In the genomic region with DNA sequence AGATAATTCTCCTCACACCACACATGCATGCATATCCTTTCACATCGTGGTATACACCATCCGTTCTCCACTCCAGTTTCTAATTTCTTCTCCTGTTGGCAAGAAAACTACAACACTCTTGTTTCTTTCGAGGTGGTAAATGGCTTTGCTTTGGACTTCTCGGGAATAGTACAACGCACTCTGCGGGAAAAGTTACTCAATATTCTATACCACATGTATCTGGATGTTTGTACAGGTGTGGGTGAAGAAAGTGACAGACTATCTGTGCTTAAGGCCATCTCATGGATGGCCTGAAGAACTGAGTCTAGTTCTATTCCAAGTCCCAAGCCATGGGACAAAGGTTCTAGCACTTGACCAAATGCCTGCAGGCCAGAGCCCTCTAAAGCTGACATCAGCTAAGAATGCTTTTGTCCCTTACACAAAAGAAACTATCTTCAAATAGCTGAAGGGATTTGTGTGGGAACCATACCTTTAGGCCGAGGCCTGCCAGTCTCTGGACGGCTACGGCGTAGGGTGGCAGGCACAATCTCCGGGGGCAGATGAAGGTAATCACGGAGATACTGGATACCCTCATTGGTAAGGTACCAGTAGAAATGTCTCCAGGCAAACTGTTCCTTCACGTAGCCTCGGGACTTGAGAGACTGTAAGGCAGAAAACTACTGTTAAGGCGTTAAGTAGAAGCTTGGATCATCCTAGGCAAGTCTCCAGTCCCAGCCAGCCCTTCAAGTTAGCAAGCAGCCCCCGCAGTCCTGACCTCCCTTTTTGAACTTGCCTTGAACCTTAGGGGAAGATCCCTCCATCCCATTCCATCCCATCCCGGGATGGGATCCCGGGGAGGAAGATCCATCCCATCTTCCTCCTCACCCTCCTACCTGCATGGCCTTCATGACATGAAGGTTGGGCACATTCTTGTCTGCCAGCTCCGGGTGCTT, we compare ENCODE assay signal across 10 cellular contexts. TPM values are rescaled to one million over a fixed set of nuclear protein-coding genes. Genes with fewer than 3 reads are reported as not detected.
DNase-seq lines count a peak whose midpoint lies in the region; ATAC-seq and TF ChIP-seq lines count a peak whose summit lies in the region.
"Had no signal": no experiment of that assay in that cellular context is flagged by ENCODE, and none has a peak within 500 bp of the region (broad histone marks: within the 10 kb centered on the region; RNA-seq: fewer than 3 reads in every experiment).

No MANE protein-coding gene starts in this region.

- no peak for DNase-seq in GM06990 (ENCODE audit: extremely low read depth, insufficient read length)
- DNase-seq in RWPE2 (ENCODE audit: low spot score), result no peak
- DNase-seq in esophagus muscularis mucosa (ENCODE audit: extremely low spot score), result no peak
- peak in 1 of 2 donors; percentile 28 for DNase-seq in trophoblast cell
- DNase-seq in SW 1271 (lab: John Stamatoyannopoulos, UW), result no peak
- DNase-seq: activated CD4-positive, CD25-positive, alpha-beta regulatory T cell had no signal

- TF ChIP-seq EP300 in esophagus muscularis mucosa (IDR thresholded peaks at IDR 0.05), result no peak

- H3K27ac ChIP-seq in RWPE2 (ENCODE audit: poor library complexity, severe bottlenecking) (peak overlapping the region; percentile 65), esophagus muscularis mucosa (replicated peaks in 1 of 4) (peak overlapping the region; percentile 79 to 91 (median 88)), trophoblast cell (ENCODE audit: low read depth, low read length) (no peak overlapping the region)

- H2AK5ac ChIP-seq in trophoblast cell (ENCODE audit: low read length), result no peak overlapping the region

- no peak overlapping the region for H3K14ac ChIP-seq in trophoblast cell (ENCODE audit: low read length)

- H2BK5ac ChIP-seq in trophoblast cell (ENCODE audit: low read depth, low read length, poor library complexity), result no peak overlapping the region

- H2BK12ac ChIP-seq in trophoblast cell (ENCODE audit: low read length), result no peak overlapping the region

- TF ChIP-seq CTCF in GM06990 (IDR thresholded peaks at IDR 0.05; ENCODE audit: insufficient read depth, low read length, poor library complexity, severe bottlenecking), result no peak
- TF ChIP-seq CTCF in RWPE2 (IDR thresholded peaks at IDR 0.05; ENCODE audit: poor library complexity, severe bottlenecking), result no peak
- TF ChIP-seq CTCF in esophagus muscularis mucosa (IDR thresholded peaks at IDR 0.05), result no peak

- H3K4me3 ChIP-seq in GM06990 (replicated peaks; ENCODE audit: low read depth, low read length), result peak overlapping the region; percentile 76
- peak overlapping the region; percentile 83 for H3K4me3 ChIP-seq in RWPE2 (ENCODE audit: severe bottlenecking)
- peak overlapping the region; percentile 60 to 86 (median 80) for H3K4me3 ChIP-seq in esophagus muscularis mucosa
- H3K4me3 ChIP-seq in trophoblast cell (ENCODE audit: low read depth, low read length), result peak overlapping the region; percentile 95

- intact Hi-C loops in esophagus muscularis mucosa (cut with DNase I), result loop anchor here (10.0 kb wide), 1 partner anchor 180 kb away; no protein-coding TSS in a partner anchor

- 81% methylated on average over 17 of the region's 19 CpGs for WGBS in esophagus muscularis mucosa
- WGBS in trophoblast cell (ENCODE audit: extremely low coverage, insufficient coverage, insufficient read length), result no CpG with 5 or more reads among the region's 19 CpGs

- peaks cover 9% of the 10 kb centered on the region for H3K79me2 ChIP-seq in trophoblast cell (ENCODE audit: control insufficient read depth, insufficient read depth, low read length, poor library complexity)

- H3K18ac ChIP-seq in trophoblast cell (ENCODE audit: low read length), result no peak overlapping the region

- no peak overlapping the region for H2AFZ ChIP-seq in trophoblast cell (ENCODE audit: insufficient read depth, low read length, poor library complexity)

- H3K27me3 ChIP-seq in GM06990 (replicated peaks; ENCODE audit: control insufficient read depth, insufficient read depth, low read length), result no peaks in the 10 kb centered on the region
- H3K27me3 ChIP-seq in RWPE2 (ENCODE audit: insufficient read depth, poor library complexity, severe bottlenecking), result no peaks in the 10 kb centered on the region
- no peaks in the 10 kb centered on the region for H3K27me3 ChIP-seq in esophagus muscularis mucosa
- no peaks in the 10 kb centered on the region for H3K27me3 ChIP-seq in trophoblast cell (ENCODE audit: insufficient read depth, low read length)

- H4K12ac ChIP-seq in trophoblast cell (ENCODE audit: low read depth, low read length), result no peak overlapping the region

- H3K4ac ChIP-seq in trophoblast cell (ENCODE audit: low read depth, low read length), result no peak overlapping the region

- no peaks in the 10 kb centered on the region for H3K9me3 ChIP-seq in RWPE2 (ENCODE audit: severe bottlenecking)
- no peaks in the 10 kb centered on the region for H3K9me3 ChIP-seq in esophagus muscularis mucosa
- no peaks in the 10 kb centered on the region for H3K9me3 ChIP-seq in trophoblast cell (ENCODE audit: insufficient read depth, low read depth, low read length)

- H3K4me2 ChIP-seq in trophoblast cell (ENCODE audit: low read length), result peak overlapping the region; percentile 90

- H3K9ac ChIP-seq in trophoblast cell (ENCODE audit: low read length), result peak overlapping the region; percentile 37

- peaks cover 7% of the 10 kb centered on the region for H3K79me1 ChIP-seq in trophoblast cell (ENCODE audit: low read length)

- H3K36me3 ChIP-seq in GM06990 (ENCODE audit: control insufficient read depth, insufficient read depth, low read length) (peaks cover 18% of the 10 kb centered on the region), RWPE2 (ENCODE audit: low read depth) (peaks cover 58% of the 10 kb centered on the region), esophagus muscularis mucosa (peaks cover 52 to 55% (median 54%) of the 10 kb centered on the region in 4 donors), trophoblast cell (ENCODE audit: control insufficient read depth in 1 of 2, insufficient read depth in 2 of 2, low read length in 2 of 2) (peaks cover 38 to 51% of the 10 kb centered on the region in 2 experiments)

- ATAC-seq in RWPE2 (ENCODE audit: low read depth) (no peak), HG03521 (IDR thresholded peaks at IDR 0.05; ENCODE audit: unreplicated experiment) (no peak), HG02981 (IDR thresholded peaks at IDR 0.05; ENCODE audit: unreplicated experiment) (no peak), HG02610 (IDR thresholded peaks at IDR 0.05; ENCODE audit: unreplicated experiment) (no peak)

- no peak overlapping the region for H2BK120ac ChIP-seq in trophoblast cell (ENCODE audit: insufficient read depth, low read length, poor library complexity)

- no peak overlapping the region for H3K23ac ChIP-seq in trophoblast cell (ENCODE audit: low read length)

- H4K8ac ChIP-seq in trophoblast cell (ENCODE audit: low read depth, low read length), result no peak overlapping the region

- H4K91ac ChIP-seq in trophoblast cell (ENCODE audit: low read depth, low read length), result no peak overlapping the region

- TF ChIP-seq POLR2A in esophagus muscularis mucosa (IDR thresholded peaks at IDR 0.05; ENCODE audit: low read depth), result no peak

- peaks cover 3% of the 10 kb centered on the region for H3K4me1 ChIP-seq in RWPE2 (ENCODE audit: insufficient read depth, poor library complexity, severe bottlenecking)
- H3K4me1 ChIP-seq in esophagus muscularis mucosa, result peaks cover 15 to 46% (median 32%) of the 10 kb centered on the region in 4 donors
- H3K4me1 ChIP-seq in trophoblast cell (ENCODE audit: control insufficient read depth in 1 of 2, insufficient read depth in 2 of 2, low read length in 2 of 2), result peaks cover 3 to 6% of the 10 kb centered on the region in 2 experiments

RNA-seq across cellular contexts. Expression of a gene that starts 1.4 kb away (rescaled TPM):
- total RNA-seq in esophagus muscularis mucosa, result 1,000 to 10,000 TPM in 3 of 4 donors, 100 to 1,000 TPM in 1; 823 to 3,592 (median 2,534) TPM
- 1,291 and 1,293 TPM in 2 replicates for polyA plus RNA-seq in trophoblast cell (2013)

RNA-seq across cellular contexts. Expression of a gene that starts 32.0 kb away (rescaled TPM):
- 10 to 100 TPM; 37.1 to 57.2 (median 47.4) TPM for total RNA-seq in esophagus muscularis mucosa
- polyA plus RNA-seq in trophoblast cell (2013), result 5.7 TPM in 2 replicates

RNA-seq across cellular contexts. Expression of a gene that starts 41.4 kb away (rescaled TPM):
- total RNA-seq in esophagus muscularis mucosa, result 1 to 10 TPM in 3 of 4 donors, under 1 TPM in 1; 0.42 to 2.3 (median 1.7) TPM
- 0.05 and 0.08 TPM in 2 replicates for polyA plus RNA-seq in trophoblast cell (2013)
- total RNA-seq: pulmonary artery endothelial cell had no signal
